In the genomic region with DNA sequence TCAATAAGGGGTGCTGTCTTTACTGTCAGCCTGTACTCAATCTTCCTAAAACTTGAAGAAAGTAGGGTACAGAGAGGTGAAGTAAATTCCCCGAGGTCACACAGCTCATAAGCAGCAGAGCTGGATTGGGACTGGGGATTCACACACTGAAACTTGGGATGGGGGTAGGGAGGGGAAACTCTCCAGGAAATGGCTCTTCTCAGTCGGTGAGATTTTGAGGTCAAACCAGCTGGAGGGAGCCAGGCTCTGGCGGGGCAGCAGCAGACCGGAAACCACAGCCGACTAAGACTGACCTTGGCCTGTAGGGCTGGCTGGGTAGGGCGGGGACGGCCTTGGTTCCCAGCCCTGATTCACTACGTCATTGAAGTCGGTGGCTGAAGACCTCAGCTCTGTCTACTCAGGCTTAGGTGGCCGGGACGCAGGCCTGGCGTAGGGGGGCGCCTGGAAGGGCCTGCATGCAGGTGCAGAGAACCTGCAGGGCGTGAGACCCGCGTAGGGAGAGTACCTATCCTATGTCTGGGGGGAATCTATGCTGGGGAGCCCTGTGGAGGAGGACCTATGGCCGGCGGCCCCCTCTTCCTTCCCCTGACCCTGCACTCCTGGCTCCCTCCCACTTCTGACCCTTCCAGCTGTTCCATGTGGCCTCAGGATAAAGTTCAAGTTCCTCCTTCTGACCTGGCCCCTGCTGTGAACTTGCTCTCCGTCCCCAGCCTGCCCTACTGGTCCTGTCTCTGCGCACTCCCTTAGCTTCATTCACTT, we compare ENCODE assay signal across 1 cellular context.
TF ChIP-seq lines count a peak whose summit lies in the region.

No MANE protein-coding gene starts in this region.

TF ChIP-seq in HepG2, 621 proteins besides CTCF, POLR2A, EP300 and RAD21 (continued from another document and continues in another):
- TF ChIP-seq REST (IDR thresholded peaks at IDR 0.05; ENCODE audit: borderline replicate concordance in 1 of 2, low read depth in 1 of 2, low read length in 2 of 2) (0 out of 4 replicates have a peak, but pooled peaks of 1 of the 2 experiments have one; percentile 48), SP140L (CRISPR knock-in tag; IDR thresholded peaks at IDR 0.05; ENCODE audit: borderline replicate concordance) (peak; percentile 61; the same call in 1 of the 2 replicates), BRCA1 (CRISPR knock-in tag; IDR thresholded peaks at IDR 0.05) (no peak), HOXA3 (CRISPR knock-in tag; IDR thresholded peaks at IDR 0.05) (peak; percentile 82), WIZ (CRISPR knock-in tag; IDR thresholded peaks at IDR 0.05) (no peak), ISX (CRISPR knock-in tag; conservative IDR thresholded peaks at IDR 0.05) (no peak), ARID2 (CRISPR knock-in tag; IDR thresholded peaks at IDR 0.05; ENCODE audit: borderline replicate concordance) (no peak), ZNF34 (CRISPR knock-in tag; IDR thresholded peaks at IDR 0.05; ENCODE audit: borderline replicate concordance) (0 out of 2 replicates have a peak, but pooled peaks have one; percentile 41), PAF1 (CRISPR knock-in tag; IDR thresholded peaks at IDR 0.05) (no peak), HNF4A (CRISPR knock-in tag; IDR thresholded peaks at IDR 0.05) (peak; percentile 37), NCOA2 (CRISPR knock-in tag; IDR thresholded peaks at IDR 0.05) (peak; percentile 63), ZNF550 (CRISPR knock-in tag; IDR thresholded peaks at IDR 0.05; ENCODE audit: borderline replicate concordance) (no peak), ZNF282 (IDR thresholded peaks at IDR 0.05; ENCODE audit: partially characterized antibody) (no peak), ZNF629 (CRISPR knock-in tag; conservative IDR thresholded peaks at IDR 0.05) (no peak), ARID3A (IDR thresholded peaks at IDR 0.05; ENCODE audit: low read depth, low read length) (no peak), ARNT2 (CRISPR knock-in tag; IDR thresholded peaks at IDR 0.05; ENCODE audit: low read depth) (peak; percentile 77), BCL6 (CRISPR knock-in tag; IDR thresholded peaks at IDR 0.05) (peak; percentile 97), SP4 (CRISPR knock-in tag; IDR thresholded peaks at IDR 0.05) (peak; percentile 49; the same call in 1 of the 2 replicates), ZNF788 (CRISPR knock-in tag; IDR thresholded peaks at IDR 0.05; ENCODE audit: borderline replicate concordance) (no peak; the same call in 1 of the 2 replicates), PAWR (CRISPR knock-in tag; IDR thresholded peaks at IDR 0.05; ENCODE audit: borderline replicate concordance) (no peak), HMGA1 (CRISPR knock-in tag; conservative IDR thresholded peaks at IDR 0.05) (no peak), TFAP4 (IDR thresholded peaks at IDR 0.05; ENCODE audit: borderline replicate concordance, low read depth) (peak; percentile 83; the same call in 1 of the 2 replicates), MTA1 (CRISPR knock-in tag; IDR thresholded peaks at IDR 0.05; ENCODE audit: borderline replicate concordance) (peak; percentile 73; the same call in 1 of the 2 replicates), NFYB (CRISPR knock-in tag; IDR thresholded peaks at IDR 0.05) (no peak), FOXK1 (CRISPR knock-in tag; IDR thresholded peaks at IDR 0.05; ENCODE audit: borderline replicate concordance, low read depth) (peak; percentile 43; the same call in 1 of the 2 replicates), ZNF234 (CRISPR knock-in tag; conservative IDR thresholded peaks at IDR 0.05) (no peak), IRF2 (CRISPR knock-in tag; IDR thresholded peaks at IDR 0.05) (0 out of 2 replicates have a peak, but pooled peaks have one; percentile 35), NKX3-1 (CRISPR knock-in tag; IDR thresholded peaks at IDR 0.05) (no peak), ZNF724P (CRISPR knock-in tag; IDR thresholded peaks at IDR 0.05; ENCODE audit: borderline replicate concordance) (0 out of 2 replicates have a peak, but pooled peaks have one; percentile 64), SKI (IDR thresholded peaks at IDR 0.05; ENCODE audit: partially characterized antibody) (peak; percentile 96), ZNF263 (CRISPR knock-in tag; IDR thresholded peaks at IDR 0.05) (no peak), GATAD1 (CRISPR knock-in tag; IDR thresholded peaks at IDR 0.05) (peak; percentile 56; the same call in 1 of the 2 replicates), MIER3 (CRISPR knock-in tag; IDR thresholded peaks at IDR 0.05; ENCODE audit: borderline replicate concordance) (peak; percentile 89; the same call in 1 of the 2 replicates), ZNF446 (CRISPR knock-in tag; IDR thresholded peaks at IDR 0.05) (no peak), NR2F6 (IDR thresholded peaks at IDR 0.05) (peak; percentile 33), NR2F6 (CRISPR knock-in tag; IDR thresholded peaks at IDR 0.05) (peak; percentile 92)
- TF ChIP-seq, protein P1, sequence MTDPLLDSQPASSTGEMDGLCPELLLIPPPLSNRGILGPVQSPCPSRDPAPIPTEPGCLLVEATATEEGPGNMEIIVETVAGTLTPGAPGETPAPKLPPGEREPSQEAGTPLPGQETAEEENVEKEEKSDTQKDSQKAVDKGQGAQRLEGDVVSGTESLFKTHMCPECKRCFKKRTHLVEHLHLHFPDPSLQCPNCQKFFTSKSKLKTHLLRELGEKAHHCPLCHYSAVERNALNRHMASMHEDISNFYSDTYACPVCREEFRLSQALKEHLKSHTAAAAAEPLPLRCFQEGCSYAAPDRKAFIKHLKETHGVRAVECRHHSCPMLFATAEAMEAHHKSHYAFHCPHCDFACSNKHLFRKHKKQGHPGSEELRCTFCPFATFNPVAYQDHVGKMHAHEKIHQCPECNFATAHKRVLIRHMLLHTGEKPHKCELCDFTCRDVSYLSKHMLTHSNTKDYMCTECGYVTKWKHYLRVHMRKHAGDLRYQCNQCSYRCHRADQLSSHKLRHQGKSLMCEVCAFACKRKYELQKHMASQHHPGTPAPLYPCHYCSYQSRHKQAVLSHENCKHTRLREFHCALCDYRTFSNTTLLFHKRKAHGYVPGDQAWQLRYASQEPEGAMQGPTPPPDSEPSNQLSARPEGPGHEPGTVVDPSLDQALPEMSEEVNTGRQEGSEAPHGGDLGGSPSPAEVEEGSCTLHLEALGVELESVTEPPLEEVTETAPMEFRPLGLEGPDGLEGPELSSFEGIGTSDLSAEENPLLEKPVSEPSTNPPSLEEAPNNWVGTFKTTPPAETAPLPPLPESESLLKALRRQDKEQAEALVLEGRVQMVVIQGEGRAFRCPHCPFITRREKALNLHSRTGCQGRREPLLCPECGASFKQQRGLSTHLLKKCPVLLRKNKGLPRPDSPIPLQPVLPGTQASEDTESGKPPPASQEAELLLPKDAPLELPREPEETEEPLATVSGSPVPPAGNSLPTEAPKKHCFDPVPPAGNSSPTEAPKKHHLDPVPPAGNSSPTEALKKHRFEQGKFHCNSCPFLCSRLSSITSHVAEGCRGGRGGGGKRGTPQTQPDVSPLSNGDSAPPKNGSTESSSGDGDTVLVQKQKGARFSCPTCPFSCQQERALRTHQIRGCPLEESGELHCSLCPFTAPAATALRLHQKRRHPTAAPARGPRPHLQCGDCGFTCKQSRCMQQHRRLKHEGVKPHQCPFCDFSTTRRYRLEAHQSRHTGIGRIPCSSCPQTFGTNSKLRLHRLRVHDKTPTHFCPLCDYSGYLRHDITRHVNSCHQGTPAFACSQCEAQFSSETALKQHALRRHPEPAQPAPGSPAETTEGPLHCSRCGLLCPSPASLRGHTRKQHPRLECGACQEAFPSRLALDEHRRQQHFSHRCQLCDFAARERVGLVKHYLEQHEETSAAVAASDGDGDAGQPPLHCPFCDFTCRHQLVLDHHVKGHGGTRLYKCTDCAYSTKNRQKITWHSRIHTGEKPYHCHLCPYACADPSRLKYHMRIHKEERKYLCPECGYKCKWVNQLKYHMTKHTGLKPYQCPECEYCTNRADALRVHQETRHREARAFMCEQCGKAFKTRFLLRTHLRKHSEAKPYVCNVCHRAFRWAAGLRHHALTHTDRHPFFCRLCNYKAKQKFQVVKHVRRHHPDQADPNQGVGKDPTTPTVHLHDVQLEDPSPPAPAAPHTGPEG (CRISPR knock-in tag; IDR thresholded peaks at IDR 0.05) = no peak
- TF ChIP-seq, protein P2, sequence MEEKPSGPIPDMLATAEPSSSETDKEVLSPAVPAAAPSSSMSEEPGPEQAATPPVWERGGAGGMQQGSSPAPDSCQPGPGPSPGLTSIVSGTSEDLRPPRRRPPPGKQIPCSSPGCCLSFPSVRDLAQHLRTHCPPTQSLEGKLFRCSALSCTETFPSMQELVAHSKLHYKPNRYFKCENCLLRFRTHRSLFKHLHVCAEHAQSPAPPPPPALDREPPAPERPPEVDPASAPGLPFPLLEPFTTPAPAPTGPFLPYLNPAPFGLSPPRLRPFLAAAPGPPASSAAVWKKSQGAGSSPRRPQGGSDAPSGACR (CRISPR knock-in tag; IDR thresholded peaks at IDR 0.05) = peak; percentile 78; the same call in 1 of the 2 replicates
- TF ChIP-seq, protein P3, sequence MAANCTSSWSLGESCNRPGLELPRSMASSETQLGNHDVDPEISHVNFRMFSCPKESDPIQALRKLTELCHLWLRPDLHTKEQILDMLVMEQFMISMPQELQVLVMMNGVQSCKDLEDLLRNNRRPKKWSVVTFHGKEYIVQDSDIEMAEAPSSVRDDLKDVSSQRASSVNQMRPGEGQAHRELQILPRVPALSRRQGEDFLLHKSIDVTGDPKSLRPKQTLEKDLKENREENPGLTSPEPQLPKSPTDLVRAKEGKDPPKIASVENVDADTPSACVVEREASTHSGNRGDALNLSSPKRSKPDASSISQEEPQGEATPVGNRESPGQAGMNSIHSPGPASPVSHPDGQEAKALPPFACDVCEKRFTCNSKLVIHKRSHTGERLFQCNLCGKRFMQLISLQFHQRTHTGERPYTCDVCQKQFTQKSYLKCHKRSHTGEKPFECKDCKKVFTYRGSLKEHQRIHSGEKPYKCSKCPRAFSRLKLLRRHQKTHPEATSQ (CRISPR knock-in tag; IDR thresholded peaks at IDR 0.05; ENCODE audit: borderline replicate concordance) = no peak
- TF ChIP-seq, protein P4, sequence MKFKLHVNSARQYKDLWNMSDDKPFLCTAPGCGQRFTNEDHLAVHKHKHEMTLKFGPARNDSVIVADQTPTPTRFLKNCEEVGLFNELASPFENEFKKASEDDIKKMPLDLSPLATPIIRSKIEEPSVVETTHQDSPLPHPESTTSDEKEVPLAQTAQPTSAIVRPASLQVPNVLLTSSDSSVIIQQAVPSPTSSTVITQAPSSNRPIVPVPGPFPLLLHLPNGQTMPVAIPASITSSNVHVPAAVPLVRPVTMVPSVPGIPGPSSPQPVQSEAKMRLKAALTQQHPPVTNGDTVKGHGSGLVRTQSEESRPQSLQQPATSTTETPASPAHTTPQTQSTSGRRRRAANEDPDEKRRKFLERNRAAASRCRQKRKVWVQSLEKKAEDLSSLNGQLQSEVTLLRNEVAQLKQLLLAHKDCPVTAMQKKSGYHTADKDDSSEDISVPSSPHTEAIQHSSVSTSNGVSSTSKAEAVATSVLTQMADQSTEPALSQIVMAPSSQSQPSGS (CRISPR knock-in tag; IDR thresholded peaks at IDR 0.05) = peak; percentile 96
- TF ChIP-seq, protein P5, sequence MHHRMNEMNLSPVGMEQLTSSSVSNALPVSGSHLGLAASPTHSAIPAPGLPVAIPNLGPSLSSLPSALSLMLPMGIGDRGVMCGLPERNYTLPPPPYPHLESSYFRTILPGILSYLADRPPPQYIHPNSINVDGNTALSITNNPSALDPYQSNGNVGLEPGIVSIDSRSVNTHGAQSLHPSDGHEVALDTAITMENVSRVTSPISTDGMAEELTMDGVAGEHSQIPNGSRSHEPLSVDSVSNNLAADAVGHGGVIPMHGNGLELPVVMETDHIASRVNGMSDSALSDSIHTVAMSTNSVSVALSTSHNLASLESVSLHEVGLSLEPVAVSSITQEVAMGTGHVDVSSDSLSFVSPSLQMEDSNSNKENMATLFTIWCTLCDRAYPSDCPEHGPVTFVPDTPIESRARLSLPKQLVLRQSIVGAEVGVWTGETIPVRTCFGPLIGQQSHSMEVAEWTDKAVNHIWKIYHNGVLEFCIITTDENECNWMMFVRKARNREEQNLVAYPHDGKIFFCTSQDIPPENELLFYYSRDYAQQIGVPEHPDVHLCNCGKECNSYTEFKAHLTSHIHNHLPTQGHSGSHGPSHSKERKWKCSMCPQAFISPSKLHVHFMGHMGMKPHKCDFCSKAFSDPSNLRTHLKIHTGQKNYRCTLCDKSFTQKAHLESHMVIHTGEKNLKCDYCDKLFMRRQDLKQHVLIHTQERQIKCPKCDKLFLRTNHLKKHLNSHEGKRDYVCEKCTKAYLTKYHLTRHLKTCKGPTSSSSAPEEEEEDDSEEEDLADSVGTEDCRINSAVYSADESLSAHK (CRISPR knock-in tag; IDR thresholded peaks at IDR 0.05; ENCODE audit: borderline replicate concordance) = no peak
